ENCODE assay signal across 1 cellular context in genomic region chr20:1216527-1217427, GRCh38.
TF ChIP-seq lines count a peak whose summit lies in the region.
"Not testable (repeated sequence)": the region's sequence is repeated elsewhere in the genome, so short reads cannot be mapped to it uniquely, and the experiment has no call there.

No MANE protein-coding gene starts in this region.

TF ChIP-seq in K562, 482 proteins besides CTCF, POLR2A, EP300 and RAD21:
- not testable (repeated sequence) for TF ChIP-seq PBX2 (CRISPR knock-in tag; IDR thresholded peaks at IDR 0.05; ENCODE audit: low read depth); TOE1 (CRISPR knock-in tag; IDR thresholded peaks at IDR 0.05; ENCODE audit: borderline replicate concordance, low read depth)
- TF ChIP-seq PBX2 (tag; conservative IDR thresholded peaks at IDR 0.05; ENCODE audit: low read depth), result 0 out of 2 replicates have a peak, but pooled peaks have one; percentile 32
- TF ChIP-seq ZNF184 (CRISPR knock-in tag; IDR thresholded peaks at IDR 0.05), result 0 out of 2 replicates have a peak, but pooled peaks have one; percentile 43
- peak; percentile 82 for TF ChIP-seq TFE3 (CRISPR knock-in tag; IDR thresholded peaks at IDR 0.05)
- TF ChIP-seq ZNF592 (IDR thresholded peaks at IDR 0.05), result 0 out of 2 replicates have a peak, but pooled peaks have one; percentile 10
- TF ChIP-seq PKNOX1 (IDR thresholded peaks at IDR 0.05), result peak; percentile 77
- TF ChIP-seq RAD51 (IDR thresholded peaks at IDR 0.05; ENCODE audit: borderline replicate concordance, low read depth), result peak; percentile 77
- TF ChIP-seq CBFA2T2 (conservative IDR thresholded peaks at IDR 0.05), result peak; percentile 44
- peak; percentile 25; the same call in 1 of the 2 replicates for TF ChIP-seq USF2 (CRISPR knock-in tag; IDR thresholded peaks at IDR 0.05)
- TF ChIP-seq TOE1 (IDR thresholded peaks at IDR 0.05; ENCODE audit: borderline replicate concordance), result peak; percentile 77; the same call in 1 of the 2 replicates
